Comparison of ENCODE assay signal across 25 cellular contexts in the genomic region with DNA sequence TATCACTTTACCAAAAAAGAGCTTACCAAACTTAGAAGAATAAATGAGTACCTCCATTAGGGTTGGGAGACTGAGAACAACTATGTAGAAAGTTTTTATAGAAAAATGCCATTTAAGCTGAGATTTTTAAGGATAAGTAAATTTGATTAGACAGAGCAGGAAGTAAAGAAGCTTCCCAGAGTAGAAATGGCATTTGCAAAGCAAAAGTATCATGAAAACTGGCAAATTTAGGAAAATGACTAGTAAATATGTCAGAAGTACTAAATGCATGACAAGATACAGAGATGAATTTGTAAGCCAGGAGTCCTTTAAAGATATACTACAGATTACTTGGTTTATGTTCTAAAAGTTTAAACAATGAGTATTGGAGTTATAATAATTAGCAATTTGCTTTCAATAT.
"Had no signal": no experiment of that assay in that cellular context is flagged by ENCODE, and none has a peak within 500 bp of the region (broad histone marks: within the 10 kb centered on the region; RNA-seq: fewer than 3 reads in every experiment).

No MANE protein-coding gene starts in this region.

- H3K27ac ChIP-seq: stomach, suprapubic skin, testis, thoracic aorta, tibial artery, tibial nerve, transverse colon, upper lobe of left lung, upper lobe of right lung, uterus, vagina had no signal

- H3K4me3 ChIP-seq: stomach, suprapubic skin, testis, thoracic aorta, tibial artery, tibial nerve, transverse colon, upper lobe of left lung, upper lobe of right lung, uterus, vagina had no signal

- H3K27me3 ChIP-seq: stomach, suprapubic skin, testis, tibial artery, tibial nerve, transverse colon, upper lobe of left lung, upper lobe of right lung, uterus, vagina had no signal

- H3K9me3 ChIP-seq: stomach, suprapubic skin, testis, thoracic aorta, tibial artery, tibial nerve, transverse colon, upper lobe of left lung, upper lobe of right lung, uterus, vagina had no signal

- DNase-seq: stimulated activated CD4-positive, alpha-beta T cell treated with anti-CD3 and anti-CD28 coated beads, Interleukin-2, amount 100 ng/mL, for 48 hours; stimulated activated CD4-positive, alpha-beta T cell treated with anti-CD3 and anti-CD28 coated beads, Interleukin-4, amount 100 ng/mL, for 1 hour; stimulated activated CD4-positive, alpha-beta T cell treated with anti-CD3 and anti-CD28 coated beads, Interleukin-4, amount 100 ng/mL, for 24 hours; stimulated activated CD4-positive, alpha-beta T cell treated with anti-CD3 and anti-CD28 coated beads, Interleukin-4, amount 100 ng/mL, for 4 hours; stimulated activated CD8-positive, alpha-beta memory T cell treated with anti-CD3 and anti-CD28 coated beads, Interleukin-4, amount 100 ng/mL, for 48 hours; stimulated activated naive B cell treated with anti-CD40 and anti-IgM and Interleukin-4, amounts not matched to agents 10 μg/mL and 1 μg/mL and 100 μg/mL, for 72 hours; stimulated activated naive CD4-positive, alpha-beta T cell; stimulated activated naive CD4-positive, alpha-beta T cell treated with Interleukin-2 at 50 U/mL for 16 hours; stimulated activated naive CD8-positive, alpha-beta T cell treated with anti-CD3 and anti-CD28 coated beads, Interleukin-15, amount 100 ng/mL, for 72 hours; stimulated activated naive CD8-positive, alpha-beta T cell treated with anti-CD3 and anti-CD28 coated beads, Interleukin-15, Interleukin-2, amounts not matched to agents 100 U/mL and 50 U/mL, for 24 hours; stomach; substantia nigra; testis; tibial artery; transverse colon; trophoblast cell; upper lobe of left lung; upper lobe of right lung; uterus had no signal

- H3K36me3 ChIP-seq: stomach, suprapubic skin, thoracic aorta, tibial artery, tibial nerve, transverse colon, upper lobe of left lung, upper lobe of right lung, uterus, vagina had no signal

- ATAC-seq: stimulated activated effector memory CD8-positive, alpha-beta T cell treated with anti-CD3 and anti-CD28 coated beads, Interleukin-12 subunit alpha, Interleukin-12 subunit beta, amount 100 ng/mL, for 72 hours; stimulated activated memory B cell treated with anti-CD40 and anti-IgM and Interleukin-4, amounts not matched to agents 10 μg/mL and 1 μg/mL and 100 μg/mL, for 72 hours; stimulated activated naive B cell treated with anti-CD40 and anti-IgM and Interleukin-4, amounts not matched to agents 10 μg/mL and 1 μg/mL and 100 μg/mL, for 72 hours; stimulated activated naive CD8-positive, alpha-beta T cell treated with anti-CD3 and anti-CD28 coated beads, Interleukin-15, amount 100 ng/mL, for 72 hours; stimulated activated naive CD8-positive, alpha-beta T cell treated with anti-CD3 and anti-CD28 coated beads, Interleukin-15, Interleukin-2, amounts not matched to agents 100 U/mL and 50 U/mL, for 24 hours; upper lobe of right lung had no signal

- H3K4me1 ChIP-seq: stomach, suprapubic skin, testis, tibial artery, tibial nerve, transverse colon, upper lobe of left lung, upper lobe of right lung, uterus, vagina had no signal
